ENCODE assay signal across 1 cellular context in genomic region chr20:57089701-57090144, GRCh38.
TF ChIP-seq lines count a peak whose summit lies in the region.

No MANE protein-coding gene starts in this region.

TF ChIP-seq in HepG2, 621 proteins besides CTCF, POLR2A, EP300 and RAD21 (continued from another document and continues in another):
- TF ChIP-seq, protein P1, sequence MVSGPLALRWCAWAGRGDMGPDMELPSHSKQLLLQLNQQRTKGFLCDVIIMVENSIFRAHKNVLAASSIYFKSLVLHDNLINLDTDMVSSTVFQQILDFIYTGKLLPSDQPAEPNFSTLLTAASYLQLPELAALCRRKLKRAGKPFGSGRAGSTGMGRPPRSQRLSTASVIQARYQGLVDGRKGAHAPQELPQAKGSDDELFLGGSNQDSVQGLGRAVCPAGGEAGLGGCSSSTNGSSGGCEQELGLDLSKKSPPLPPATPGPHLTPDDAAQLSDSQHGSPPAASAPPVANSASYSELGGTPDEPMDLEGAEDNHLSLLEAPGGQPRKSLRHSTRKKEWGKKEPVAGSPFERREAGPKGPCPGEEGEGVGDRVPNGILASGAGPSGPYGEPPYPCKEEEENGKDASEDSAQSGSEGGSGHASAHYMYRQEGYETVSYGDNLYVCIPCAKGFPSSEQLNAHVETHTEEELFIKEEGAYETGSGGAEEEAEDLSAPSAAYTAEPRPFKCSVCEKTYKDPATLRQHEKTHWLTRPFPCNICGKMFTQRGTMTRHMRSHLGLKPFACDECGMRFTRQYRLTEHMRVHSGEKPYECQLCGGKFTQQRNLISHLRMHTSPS (CRISPR knock-in tag; IDR thresholded peaks at IDR 0.05; ENCODE audit: low read depth) = no peak
- TF ChIP-seq NAIF1 (CRISPR knock-in tag; IDR thresholded peaks at IDR 0.05; ENCODE audit: borderline replicate concordance) (no peak), ZNF501 (CRISPR knock-in tag; IDR thresholded peaks at IDR 0.05) (peak; percentile 27; the same call in 1 of the 2 replicates), ESRRA (CRISPR knock-in tag; IDR thresholded peaks at IDR 0.05; ENCODE audit: low read depth) (no peak), FOXK1 (CRISPR knock-in tag; IDR thresholded peaks at IDR 0.05; ENCODE audit: borderline replicate concordance, low read depth) (no peak), SNRNP70 (IDR thresholded peaks at IDR 0.05; ENCODE audit: low read depth, low read length) (no peak), KLF13 (CRISPR knock-in tag; IDR thresholded peaks at IDR 0.05) (no peak), TCF7 (IDR thresholded peaks at IDR 0.05; ENCODE audit: low read depth) (no peak), ZNF547 (CRISPR knock-in tag; IDR thresholded peaks at IDR 0.05) (0 out of 2 replicates have a peak, but pooled peaks have one; percentile 49), ZFAT (CRISPR knock-in tag; conservative IDR thresholded peaks at IDR 0.05) (no peak), ZNF792 (CRISPR knock-in tag; IDR thresholded peaks at IDR 0.05) (no peak), ETV6 (CRISPR knock-in tag; conservative IDR thresholded peaks at IDR 0.05) (no peak), ZNF724P (CRISPR knock-in tag; IDR thresholded peaks at IDR 0.05; ENCODE audit: borderline replicate concordance) (no peak), CREB1 (IDR thresholded peaks at IDR 0.05) (no peak), CREB1 (CRISPR knock-in tag; IDR thresholded peaks at IDR 0.05) (no peak), SRY (CRISPR knock-in tag; IDR thresholded peaks at IDR 0.05) (no peak), RBM39 (IDR thresholded peaks at IDR 0.05; ENCODE audit: low read depth, low read length, poor library complexity, severe bottlenecking) (peak; percentile 53), ZNF382 (CRISPR knock-in tag; IDR thresholded peaks at IDR 0.05; ENCODE audit: borderline replicate concordance) (no peak), ZNF777 (CRISPR knock-in tag; IDR thresholded peaks at IDR 0.05) (no peak), IRX3 (CRISPR knock-in tag; IDR thresholded peaks at IDR 0.05; ENCODE audit: borderline replicate concordance, low read depth) (no peak), ATF2 (CRISPR knock-in tag; IDR thresholded peaks at IDR 0.05) (0 out of 2 replicates have a peak, but pooled peaks have one; percentile 20), ZFP90 (CRISPR knock-in tag; IDR thresholded peaks at IDR 0.05; ENCODE audit: borderline replicate concordance) (no peak), MTERF4 (CRISPR knock-in tag; IDR thresholded peaks at IDR 0.05) (no peak), RBFOX2 (IDR thresholded peaks at IDR 0.05; ENCODE audit: low read depth, low read length) (no peak), ZNF235 (CRISPR knock-in tag; IDR thresholded peaks at IDR 0.05; ENCODE audit: borderline replicate concordance) (no peak), ELK4 (CRISPR knock-in tag; IDR thresholded peaks at IDR 0.05; ENCODE audit: borderline replicate concordance) (no peak), REL (CRISPR knock-in tag; conservative IDR thresholded peaks at IDR 0.05) (no peak), ZNF766 (CRISPR knock-in tag; IDR thresholded peaks at IDR 0.05; ENCODE audit: borderline replicate concordance) (no peak), ZNF160 (CRISPR knock-in tag; IDR thresholded peaks at IDR 0.05) (no peak), ZNF570 (CRISPR knock-in tag; IDR thresholded peaks at IDR 0.05; ENCODE audit: borderline replicate concordance) (no peak), ZNF292 (CRISPR knock-in tag; IDR thresholded peaks at IDR 0.05; ENCODE audit: borderline replicate concordance, low read depth) (no peak), ZNF234 (CRISPR knock-in tag; conservative IDR thresholded peaks at IDR 0.05) (no peak), MAFK (conservative IDR thresholded peaks at IDR 0.05 in 1 of 2, IDR thresholded peaks at IDR 0.05 in 1 of 2; ENCODE audit: low read length in 2 of 2) (no peak), HDAC1 (CRISPR knock-in tag; IDR thresholded peaks at IDR 0.05) (no peak), ATF7-NPFF (CRISPR knock-in tag; IDR thresholded peaks at IDR 0.05; ENCODE audit: low read depth) (no peak), ZBTB44 (CRISPR knock-in tag; IDR thresholded peaks at IDR 0.05) (no peak), PHF8 (CRISPR knock-in tag; IDR thresholded peaks at IDR 0.05) (no peak)
- TF ChIP-seq, protein P2, sequence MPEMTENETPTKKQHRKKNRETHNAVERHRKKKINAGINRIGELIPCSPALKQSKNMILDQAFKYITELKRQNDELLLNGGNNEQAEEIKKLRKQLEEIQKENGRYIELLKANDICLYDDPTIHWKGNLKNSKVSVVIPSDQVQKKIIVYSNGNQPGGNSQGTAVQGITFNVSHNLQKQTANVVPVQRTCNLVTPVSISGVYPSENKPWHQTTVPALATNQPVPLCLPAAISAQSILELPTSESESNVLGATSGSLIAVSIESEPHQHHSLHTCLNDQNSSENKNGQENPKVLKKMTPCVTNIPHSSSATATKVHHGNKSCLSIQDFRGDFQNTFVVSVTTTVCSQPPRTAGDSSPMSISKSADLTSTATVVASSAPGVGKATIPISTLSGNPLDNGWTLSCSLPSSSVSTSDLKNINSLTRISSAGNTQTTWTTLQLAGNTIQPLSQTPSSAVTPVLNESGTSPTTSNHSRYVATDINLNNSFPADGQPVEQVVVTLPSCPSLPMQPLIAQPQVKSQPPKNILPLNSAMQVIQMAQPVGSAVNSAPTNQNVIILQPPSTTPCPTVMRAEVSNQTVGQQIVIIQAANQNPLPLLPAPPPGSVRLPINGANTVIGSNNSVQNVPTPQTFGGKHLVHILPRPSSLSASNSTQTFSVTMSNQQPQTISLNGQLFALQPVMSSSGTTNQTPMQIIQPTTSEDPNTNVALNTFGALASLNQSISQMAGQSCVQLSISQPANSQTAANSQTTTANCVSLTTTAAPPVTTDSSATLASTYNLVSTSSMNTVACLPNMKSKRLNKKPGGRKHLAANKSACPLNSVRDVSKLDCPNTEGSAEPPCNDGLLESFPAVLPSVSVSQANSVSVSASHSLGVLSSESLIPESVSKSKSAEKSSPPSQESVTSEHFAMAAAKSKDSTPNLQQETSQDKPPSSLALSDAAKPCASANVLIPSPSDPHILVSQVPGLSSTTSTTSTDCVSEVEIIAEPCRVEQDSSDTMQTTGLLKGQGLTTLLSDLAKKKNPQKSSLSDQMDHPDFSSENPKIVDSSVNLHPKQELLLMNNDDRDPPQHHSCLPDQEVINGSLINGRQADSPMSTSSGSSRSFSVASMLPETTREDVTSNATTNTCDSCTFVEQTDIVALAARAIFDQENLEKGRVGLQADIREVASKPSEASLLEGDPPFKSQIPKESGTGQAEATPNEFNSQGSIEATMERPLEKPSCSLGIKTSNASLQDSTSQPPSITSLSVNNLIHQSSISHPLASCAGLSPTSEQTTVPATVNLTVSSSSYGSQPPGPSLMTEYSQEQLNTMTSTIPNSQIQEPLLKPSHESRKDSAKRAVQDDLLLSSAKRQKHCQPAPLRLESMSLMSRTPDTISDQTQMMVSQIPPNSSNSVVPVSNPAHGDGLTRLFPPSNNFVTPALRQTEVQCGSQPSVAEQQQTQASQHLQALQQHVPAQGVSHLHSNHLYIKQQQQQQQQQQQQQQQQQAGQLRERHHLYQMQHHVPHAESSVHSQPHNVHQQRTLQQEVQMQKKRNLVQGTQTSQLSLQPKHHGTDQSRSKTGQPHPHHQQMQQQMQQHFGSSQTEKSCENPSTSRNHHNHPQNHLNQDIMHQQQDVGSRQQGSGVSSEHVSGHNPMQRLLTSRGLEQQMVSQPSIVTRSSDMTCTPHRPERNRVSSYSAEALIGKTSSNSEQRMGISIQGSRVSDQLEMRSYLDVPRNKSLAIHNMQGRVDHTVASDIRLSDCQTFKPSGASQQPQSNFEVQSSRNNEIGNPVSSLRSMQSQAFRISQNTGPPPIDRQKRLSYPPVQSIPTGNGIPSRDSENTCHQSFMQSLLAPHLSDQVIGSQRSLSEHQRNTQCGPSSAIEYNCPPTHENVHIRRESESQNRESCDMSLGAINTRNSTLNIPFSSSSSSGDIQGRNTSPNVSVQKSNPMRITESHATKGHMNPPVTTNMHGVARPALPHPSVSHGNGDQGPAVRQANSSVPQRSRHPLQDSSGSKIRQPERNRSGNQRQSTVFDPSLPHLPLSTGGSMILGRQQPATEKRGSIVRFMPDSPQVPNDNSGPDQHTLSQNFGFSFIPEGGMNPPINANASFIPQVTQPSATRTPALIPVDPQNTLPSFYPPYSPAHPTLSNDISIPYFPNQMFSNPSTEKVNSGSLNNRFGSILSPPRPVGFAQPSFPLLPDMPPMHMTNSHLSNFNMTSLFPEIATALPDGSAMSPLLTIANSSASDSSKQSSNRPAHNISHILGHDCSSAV (CRISPR knock-in tag; IDR thresholded peaks at IDR 0.05; ENCODE audit: borderline replicate concordance) = no peak
- TF ChIP-seq, protein P3, sequence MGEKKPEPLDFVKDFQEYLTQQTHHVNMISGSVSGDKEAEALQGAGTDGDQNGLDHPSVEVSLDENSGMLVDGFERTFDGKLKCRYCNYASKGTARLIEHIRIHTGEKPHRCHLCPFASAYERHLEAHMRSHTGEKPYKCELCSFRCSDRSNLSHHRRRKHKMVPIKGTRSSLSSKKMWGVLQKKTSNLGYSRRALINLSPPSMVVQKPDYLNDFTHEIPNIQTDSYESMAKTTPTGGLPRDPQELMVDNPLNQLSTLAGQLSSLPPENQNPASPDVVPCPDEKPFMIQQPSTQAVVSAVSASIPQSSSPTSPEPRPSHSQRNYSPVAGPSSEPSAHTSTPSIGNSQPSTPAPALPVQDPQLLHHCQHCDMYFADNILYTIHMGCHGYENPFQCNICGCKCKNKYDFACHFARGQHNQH (CRISPR knock-in tag; IDR thresholded peaks at IDR 0.05) = peak; percentile 34; the same call in 1 of the 2 replicates
- TF ChIP-seq, protein P4, sequence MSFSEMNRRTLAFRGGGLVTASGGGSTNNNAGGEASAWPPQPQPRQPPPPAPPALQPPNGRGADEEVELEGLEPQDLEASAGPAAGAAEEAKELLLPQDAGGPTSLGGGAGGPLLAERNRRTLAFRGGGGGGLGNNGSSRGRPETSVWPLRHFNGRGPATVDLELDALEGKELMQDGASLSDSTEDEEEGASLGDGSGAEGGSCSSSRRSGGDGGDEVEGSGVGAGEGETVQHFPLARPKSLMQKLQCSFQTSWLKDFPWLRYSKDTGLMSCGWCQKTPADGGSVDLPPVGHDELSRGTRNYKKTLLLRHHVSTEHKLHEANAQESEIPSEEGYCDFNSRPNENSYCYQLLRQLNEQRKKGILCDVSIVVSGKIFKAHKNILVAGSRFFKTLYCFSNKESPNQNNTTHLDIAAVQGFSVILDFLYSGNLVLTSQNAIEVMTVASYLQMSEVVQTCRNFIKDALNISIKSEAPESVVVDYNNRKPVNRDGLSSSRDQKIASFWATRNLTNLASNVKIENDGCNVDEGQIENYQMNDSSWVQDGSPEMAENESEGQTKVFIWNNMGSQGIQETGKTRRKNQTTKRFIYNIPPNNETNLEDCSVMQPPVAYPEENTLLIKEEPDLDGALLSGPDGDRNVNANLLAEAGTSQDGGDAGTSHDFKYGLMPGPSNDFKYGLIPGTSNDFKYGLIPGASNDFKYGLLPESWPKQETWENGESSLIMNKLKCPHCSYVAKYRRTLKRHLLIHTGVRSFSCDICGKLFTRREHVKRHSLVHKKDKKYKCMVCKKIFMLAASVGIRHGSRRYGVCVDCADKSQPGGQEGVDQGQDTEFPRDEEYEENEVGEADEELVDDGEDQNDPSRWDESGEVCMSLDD (CRISPR knock-in tag; IDR thresholded peaks at IDR 0.05; ENCODE audit: borderline replicate concordance) = no peak
- TF ChIP-seq, protein P5, sequence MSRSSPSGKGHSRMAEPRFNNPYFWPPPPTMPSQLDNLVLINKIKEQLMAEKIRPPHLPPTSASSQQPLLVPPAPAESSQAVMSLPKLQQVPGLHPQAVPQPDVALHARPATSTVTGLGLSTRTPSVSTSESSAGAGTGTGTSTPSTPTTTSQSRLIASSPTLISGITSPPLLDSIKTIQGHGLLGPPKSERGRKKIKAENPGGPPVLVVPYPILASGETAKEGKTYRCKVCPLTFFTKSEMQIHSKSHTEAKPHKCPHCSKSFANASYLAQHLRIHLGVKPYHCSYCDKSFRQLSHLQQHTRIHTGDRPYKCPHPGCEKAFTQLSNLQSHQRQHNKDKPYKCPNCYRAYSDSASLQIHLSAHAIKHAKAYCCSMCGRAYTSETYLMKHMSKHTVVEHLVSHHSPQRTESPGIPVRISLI (CRISPR knock-in tag; IDR thresholded peaks at IDR 0.05; ENCODE audit: borderline replicate concordance) = peak; percentile 17; the same call in 1 of the 2 replicates
- TF ChIP-seq, protein P6, sequence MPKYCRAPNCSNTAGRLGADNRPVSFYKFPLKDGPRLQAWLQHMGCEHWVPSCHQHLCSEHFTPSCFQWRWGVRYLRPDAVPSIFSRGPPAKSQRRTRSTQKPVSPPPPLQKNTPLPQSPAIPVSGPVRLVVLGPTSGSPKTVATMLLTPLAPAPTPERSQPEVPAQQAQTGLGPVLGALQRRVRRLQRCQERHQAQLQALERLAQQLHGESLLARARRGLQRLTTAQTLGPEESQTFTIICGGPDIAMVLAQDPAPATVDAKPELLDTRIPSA (CRISPR knock-in tag; IDR thresholded peaks at IDR 0.05; ENCODE audit: borderline replicate concordance) = no peak
